ENCODE assay signal across 15 cellular contexts in the genomic region with DNA sequence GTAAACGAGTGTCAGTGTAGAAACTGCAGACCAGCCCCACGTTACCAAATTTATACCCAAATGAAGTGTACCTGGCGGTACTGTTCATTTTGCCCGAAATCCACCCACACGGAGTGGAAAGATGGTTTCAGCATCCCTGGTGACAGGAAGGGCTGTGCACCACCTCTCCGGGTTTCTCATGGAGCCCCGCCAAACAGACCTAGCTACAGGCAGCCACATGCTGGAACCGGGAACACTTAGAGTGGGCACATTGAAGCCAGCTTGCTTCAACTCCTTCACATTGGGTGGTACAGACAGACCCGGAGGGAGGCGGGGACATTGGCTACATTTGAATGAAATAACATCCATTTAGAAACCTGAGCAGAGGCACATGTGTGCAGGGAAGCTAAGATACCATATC.
DNase-seq lines count a peak whose midpoint lies in the region; ATAC-seq and TF ChIP-seq lines count a peak whose summit lies in the region.
"Had no signal": no experiment of that assay in that cellular context is flagged by ENCODE, and none has a peak within 500 bp of the region (broad histone marks: within the 10 kb centered on the region; RNA-seq: fewer than 3 reads in every experiment).

No MANE protein-coding gene starts in this region.

- no peak overlapping the region for H3K4me3 Mint-ChIP-seq in activated naive CD4-positive, alpha-beta T cell treated with anti-CD3 and anti-CD28 coated beads for 36 hours
- no peak overlapping the region for H3K4me3 Mint-ChIP-seq in GM23338
- H3K4me3 Mint-ChIP-seq in activated naive CD8-positive, alpha-beta T cell treated with anti-CD3 and anti-CD28 coated beads for 36 hours: no peak overlapping the region

- ATAC-seq in GM23338 (peak; percentile 16; the same call in 1 of the 3 replicates), GM19463 (IDR thresholded peaks at IDR 0.05; ENCODE audit: unreplicated experiment) (no peak)

- no peak overlapping the region for H2BK5ac ChIP-seq in trophoblast cell (ENCODE audit: low read depth, low read length, poor library complexity)

- H3K4me2 ChIP-seq in GM23338: no peak overlapping the region
- no peak overlapping the region for H3K4me2 ChIP-seq in trophoblast cell (ENCODE audit: low read length)

- no peaks in the 10 kb centered on the region for H3K9me2 ChIP-seq in GM23338 (ENCODE audit: insufficient read depth)

- no peaks in the 10 kb centered on the region for H3K9me3 ChIP-seq in trophoblast cell (ENCODE audit: insufficient read depth, low read depth, low read length)
- H3K9me3 ChIP-seq: esophagus squamous epithelium had no signal

- H3K4me3 ChIP-seq in GM23338: no peak overlapping the region
- H3K4me3 ChIP-seq in trophoblast cell (ENCODE audit: low read depth, low read length): no peak overlapping the region
- H3K4me3 ChIP-seq: esophagus squamous epithelium had no signal

- H3K36me3 Mint-ChIP-seq in activated naive CD4-positive, alpha-beta T cell treated with anti-CD3 and anti-CD28 coated beads for 36 hours (ENCODE audit: low read depth): peaks cover 10% of the 10 kb centered on the region
- H3K36me3 Mint-ChIP-seq in GM23338 (ENCODE audit: low read depth): no peaks in the 10 kb centered on the region
- peaks cover 19% of the 10 kb centered on the region for H3K36me3 Mint-ChIP-seq in activated naive CD8-positive, alpha-beta T cell treated with anti-CD3 and anti-CD28 coated beads for 36 hours

- H3K4me1 Mint-ChIP-seq in activated naive CD4-positive, alpha-beta T cell treated with anti-CD3 and anti-CD28 coated beads for 36 hours (ENCODE audit: low read depth): peaks cover 87% of the 10 kb centered on the region
- peaks cover 25% of the 10 kb centered on the region for H3K4me1 Mint-ChIP-seq in GM23338
- peaks cover 77% of the 10 kb centered on the region for H3K4me1 Mint-ChIP-seq in activated naive CD8-positive, alpha-beta T cell treated with anti-CD3 and anti-CD28 coated beads for 36 hours

- no peak overlapping the region for H3K4ac ChIP-seq in trophoblast cell (ENCODE audit: low read depth, low read length)

- H4K20me1 ChIP-seq in GM23338 (replicated peaks; ENCODE audit: insufficient read depth): peaks cover 48% of the 10 kb centered on the region

- no peak for DNase-seq in activated naive CD4-positive, alpha-beta T cell treated with anti-CD3 and anti-CD28 coated beads for 36 hours
- DNase-seq in activated naive CD4-positive, alpha-beta T cell treated with anti-CD3 and anti-CD28 coated beads, Interleukin-2, amount 50 U/mL, for 16 hours: no peak
- DNase-seq in GM23338 (ENCODE audit: low spot score) (no peak), trophoblast cell (no peak), HPDE6-E6E7 (ENCODE audit: extremely low spot score) (no peak)
- DNase-seq in activated naive CD8-positive, alpha-beta T cell treated with anti-CD3 and anti-CD28 coated beads for 36 hours: no peak
- no peak for DNase-seq in activated CD8-positive, alpha-beta memory T cell treated with anti-CD3 and anti-CD28 coated beads, Interleukin-2, amount 50 U/mL, for 4 hours
- DNase-seq: activated CD8-positive, alpha-beta memory T cell treated with anti-CD3 and anti-CD28 coated beads for 24 hours; brain microvascular endothelial cell; esophagus squamous epithelium; glutamatergic neuron; NCI-H1436; NCI-H446; SIG-M5 had no signal

- H4K91ac ChIP-seq in trophoblast cell (ENCODE audit: low read depth, low read length): no peak overlapping the region

- no peak overlapping the region for H2BK120ac ChIP-seq in trophoblast cell (ENCODE audit: insufficient read depth, low read length, poor library complexity)

- H3K4me1 ChIP-seq in GM23338 (ENCODE audit: insufficient read depth) (peaks cover 11% of the 10 kb centered on the region; the same call in 1 of the 2 replicates), trophoblast cell (ENCODE audit: control insufficient read depth in 1 of 2, insufficient read depth in 2 of 2, low read length in 2 of 2) (no peaks in the 10 kb centered on the region)

- H3K27me3 ChIP-seq in GM23338 (ENCODE audit: insufficient read depth): no peaks in the 10 kb centered on the region
- no peaks in the 10 kb centered on the region for H3K27me3 ChIP-seq in trophoblast cell (ENCODE audit: insufficient read depth, low read length)
- H3K27me3 ChIP-seq: brain microvascular endothelial cell, esophagus squamous epithelium had no signal

- H3K27ac ChIP-seq in GM23338 (ENCODE audit: low read depth): no peak overlapping the region
- no peak overlapping the region for H3K27ac ChIP-seq in trophoblast cell (ENCODE audit: low read depth, low read length)
- H3K27ac ChIP-seq: brain microvascular endothelial cell, esophagus squamous epithelium had no signal

- peak overlapping the region; percentile 57 for H3K27ac Mint-ChIP-seq in activated naive CD4-positive, alpha-beta T cell treated with anti-CD3 and anti-CD28 coated beads for 36 hours
- no peak overlapping the region for H3K27ac Mint-ChIP-seq in GM23338
- peak overlapping the region; percentile 72 for H3K27ac Mint-ChIP-seq in activated naive CD8-positive, alpha-beta T cell treated with anti-CD3 and anti-CD28 coated beads for 36 hours

- H3K36me3 ChIP-seq in GM23338 (ENCODE audit: insufficient read depth): no peaks in the 10 kb centered on the region
- peaks cover 4 to 6% of the 10 kb centered on the region in 2 experiments for H3K36me3 ChIP-seq in trophoblast cell (ENCODE audit: control insufficient read depth in 1 of 2, insufficient read depth in 2 of 2, low read length in 2 of 2)
- H3K36me3 ChIP-seq: brain microvascular endothelial cell had no signal

- H3K18ac ChIP-seq in trophoblast cell (ENCODE audit: low read length): peak overlapping the region; percentile 17

- H2AFZ ChIP-seq in GM23338 (no peak overlapping the region), trophoblast cell (ENCODE audit: insufficient read depth, low read length, poor library complexity) (no peak overlapping the region)

- no peak overlapping the region for H2AK5ac ChIP-seq in trophoblast cell (ENCODE audit: low read length)

- H3K14ac ChIP-seq in trophoblast cell (ENCODE audit: low read length): no peak overlapping the region

- intact Hi-C loops in activated naive CD4-positive, alpha-beta T cell treated with anti-CD3 and anti-CD28 coated beads for 36 hours (cut with micrococcal nuclease): loop anchor here (1.0 kb wide), 1 partner anchor 8 kb away; no protein-coding TSS in a partner anchor

- no peaks in the 10 kb centered on the region for H3K27me3 Mint-ChIP-seq in activated naive CD4-positive, alpha-beta T cell treated with anti-CD3 and anti-CD28 coated beads for 36 hours (ENCODE audit: low read depth)
- H3K27me3 Mint-ChIP-seq in GM23338 (ENCODE audit: insufficient read depth, low read depth, poor library complexity): peaks cover 6% of the 10 kb centered on the region
- no peaks in the 10 kb centered on the region for H3K27me3 Mint-ChIP-seq in activated naive CD8-positive, alpha-beta T cell treated with anti-CD3 and anti-CD28 coated beads for 36 hours

- H3K23ac ChIP-seq in trophoblast cell (ENCODE audit: low read length): no peak overlapping the region

- no peak overlapping the region for H2BK12ac ChIP-seq in trophoblast cell (ENCODE audit: low read length)

- CTCF ChIA-PET in activated naive CD4-positive, alpha-beta T cell treated with anti-CD3 and anti-CD28 coated beads for 36 hours (lab: Charles Lee): interaction anchor here (0.6 to 4.1 kb wide), 6 partner anchors 20 to 139 kb away, joined by 3 to 50 read pairs (median 6); no protein-coding TSS in a partner anchor

- H3K79me2 ChIP-seq in GM23338 (replicated peaks; ENCODE audit: insufficient read depth) (peaks cover 54% of the 10 kb centered on the region), trophoblast cell (ENCODE audit: control insufficient read depth, insufficient read depth, low read length, poor library complexity) (peaks cover 5% of the 10 kb centered on the region)

- no peak overlapping the region for H4K8ac ChIP-seq in trophoblast cell (ENCODE audit: low read depth, low read length)

- H3K9ac ChIP-seq in trophoblast cell (ENCODE audit: low read length): no peak overlapping the region

- no peak overlapping the region for H4K12ac ChIP-seq in trophoblast cell (ENCODE audit: low read depth, low read length)

- TF ChIP-seq CTCF in GM23338 (conservative IDR thresholded peaks at IDR 0.05; ENCODE audit: low read depth in 2 of 2): no peak

- H3K9me3 Mint-ChIP-seq in activated naive CD4-positive, alpha-beta T cell treated with anti-CD3 and anti-CD28 coated beads for 36 hours: no peaks in the 10 kb centered on the region
- H3K9me3 Mint-ChIP-seq in GM23338: no peaks in the 10 kb centered on the region
- H3K9me3 Mint-ChIP-seq in activated naive CD8-positive, alpha-beta T cell treated with anti-CD3 and anti-CD28 coated beads for 36 hours: no peaks in the 10 kb centered on the region

- H3K79me1 ChIP-seq in trophoblast cell (ENCODE audit: low read length): no peaks in the 10 kb centered on the region

- no peaks in the 10 kb centered on the region for H3F3A ChIP-seq in GM23338 (replicated peaks; ENCODE audit: low read depth)

- no CpG with 5 or more reads among the region's 10 CpGs for WGBS in trophoblast cell (ENCODE audit: extremely low coverage, insufficient coverage, insufficient read length)

TF ChIP-seq in GM23338, 12 proteins besides CTCF, POLR2A, EP300 and RAD21 (continues in another document):
- no peak for TF ChIP-seq EZH2 (IDR thresholded peaks at IDR 0.05; ENCODE audit: low read depth, unreplicated experiment)
- no peak for TF ChIP-seq POLR2AphosphoS5 (IDR thresholded peaks at IDR 0.05; ENCODE audit: low read depth)
